ENCODE assay signal across 8 cellular contexts in genomic region chr20:41138217-41138526, GRCh38. TPM values are rescaled to one million over a fixed set of nuclear protein-coding genes. Genes with fewer than 3 reads are reported as not detected.
DNase-seq lines count a peak whose midpoint lies in the region; ATAC-seq and TF ChIP-seq lines count a peak whose summit lies in the region.

No MANE protein-coding gene starts in this region.

- ATAC-seq in GM21576 (IDR thresholded peaks at IDR 0.05; ENCODE audit: unreplicated experiment): no peak

- H3K27me3 Mint-ChIP-seq in chondrocyte (ENCODE audit: low read depth): no peaks in the 10 kb centered on the region

- H3K4me1 Mint-ChIP-seq in chondrocyte (ENCODE audit: low read depth): peaks cover 62% of the 10 kb centered on the region

- H3K27ac ChIP-seq in AG04450 (ENCODE audit: low read depth, low read length): peak overlapping the region; percentile 78
- peak overlapping the region; percentile 81 for H3K27ac ChIP-seq in KOPT-K1 (ENCODE audit: low read depth, low read length, poor library complexity, severe bottlenecking)

- H3K27me3 ChIP-seq in AG04450 (ENCODE audit: control insufficient read depth, insufficient read depth, low read length) (no peaks in the 10 kb centered on the region), mucosa of stomach (ENCODE audit: control insufficient read depth, insufficient read depth, low read length) (no peaks in the 10 kb centered on the region)

- H3K9me3 Mint-ChIP-seq in chondrocyte (ENCODE audit: low read depth): no peaks in the 10 kb centered on the region

- CTCF ChIA-PET in AG04450 (lab: Charles Lee): interaction anchor here (0.5 to 3.6 kb wide), 6 partner anchors 35 to 433 kb away, joined by 4 to 21 read pairs (median 6); no protein-coding TSS in a partner anchor

- H3K4me3 Mint-ChIP-seq in chondrocyte (ENCODE audit: unreplicated experiment): peak overlapping the region; percentile 84

- H3K9me3 ChIP-seq in AG04450 (ENCODE audit: control insufficient read depth, insufficient read depth, low read length) (no peaks in the 10 kb centered on the region; the same call in 1 of the 2 replicates), KOPT-K1 (ENCODE audit: insufficient read depth, low read length, poor library complexity, severe bottlenecking) (no peaks in the 10 kb centered on the region), mucosa of stomach (ENCODE audit: control insufficient read depth, low read length) (no peaks in the 10 kb centered on the region)

- peak overlapping the region; percentile 75 for H3K4me3 ChIP-seq in AG04450 (ENCODE audit: low read depth, low read length)
- peak overlapping the region; percentile 41 for H3K4me3 ChIP-seq in mucosa of stomach (ENCODE audit: low read length)

- no peak for TF ChIP-seq CTCF in AG04450 (IDR thresholded peaks at IDR 0.05; ENCODE audit: low read depth, low read length)
- TF ChIP-seq CTCF in chondrocyte (IDR thresholded peaks at IDR 0.05): no peak

- H3K36me3 Mint-ChIP-seq in chondrocyte (ENCODE audit: low read depth): no peaks in the 10 kb centered on the region

- no peak for DNase-seq in AG04450 (ENCODE audit: low read depth, low spot score)
- DNase-seq in chondrocyte (ENCODE audit: low spot score): no peak
- DNase-seq in Ammon's horn (ENCODE audit: low spot score): no peak
- DNase-seq in NCI-H1092 (lab: John Stamatoyannopoulos, UW): no peak
- no peak for DNase-seq in NCI-H1436 treated with DMSO at 0.1 percent for 48 hours (lab: John Stamatoyannopoulos, UW)

- H3K4me1 ChIP-seq in mucosa of stomach (ENCODE audit: control insufficient read depth, insufficient read depth, low read length): peaks cover 23% of the 10 kb centered on the region

- peak overlapping the region; percentile 78 for H3K9ac ChIP-seq in mucosa of stomach (ENCODE audit: low read length)

- POLR2A ChIA-PET in AG04450 (lab: Yijun Ruan, JAX): interaction anchor here (0.6 to 1.2 kb wide), 5 partner anchors 12 to 492 kb away, joined by 3 to 5 read pairs (median 3); no protein-coding TSS in a partner anchor

- peak overlapping the region; percentile 94 for H3K27ac Mint-ChIP-seq in chondrocyte (ENCODE audit: unreplicated experiment)

- H3K36me3 ChIP-seq in KOPT-K1 (ENCODE audit: insufficient read depth, low read length): peaks cover 19% of the 10 kb centered on the region; the same call in 1 of the 2 replicates
- H3K36me3 ChIP-seq in mucosa of stomach (ENCODE audit: control insufficient read depth, insufficient read depth, low read length): no peaks in the 10 kb centered on the region

RNA-seq across cellular contexts. Expression of gene PLCG1, which starts 0.8 kb away (rescaled TPM):
- polyA plus RNA-seq in AG04450 (2011; rRNA removed): 54.6 and 71.8 TPM in 2 replicates
- polyA minus RNA-seq in AG04450 (2011; rRNA and poly(A)+ RNA removed): 102 and 122 TPM in 2 replicates
- total RNA-seq in chondrocyte: 139 to 152 TPM (median 140 TPM) in 3 replicates
